ENCODE assay signal across 1 cellular context in genomic region chr1:39657923-39658485, GRCh38.
TF ChIP-seq lines count a peak whose summit lies in the region.

No MANE protein-coding gene starts in this region.

TF ChIP-seq in A549, 52 proteins besides CTCF, POLR2A, EP300 and RAD21 (continued from another document):
- TF ChIP-seq REST (IDR thresholded peaks at IDR 0.05) (no peak), HEYL (CRISPR knock-in tag; IDR thresholded peaks at IDR 0.05) (no peak), HDAC2 (IDR thresholded peaks at IDR 0.05) (no peak)
